In genomic region chr3:4524423-4524769, GRCh38 we compare ENCODE assay signal across 15 cellular contexts. TPM values are rescaled to one million over a fixed set of nuclear protein-coding genes. Genes with fewer than 3 reads are reported as not detected.
DNase-seq lines count a peak whose midpoint lies in the region; ATAC-seq, FAIRE-seq and TF ChIP-seq lines count a peak whose summit lies in the region.
"Had no signal": no experiment of that assay in that cellular context is flagged by ENCODE, and none has a peak within 500 bp of the region (broad histone marks: within the 10 kb centered on the region; RNA-seq: fewer than 3 reads in every experiment).

No MANE protein-coding gene starts in this region.

- H2AFZ ChIP-seq in IMR-90 (replicated peaks; ENCODE audit: low read length, poor library complexity) = no peak overlapping the region

- H4K20me1 ChIP-seq in IMR-90 (ENCODE audit: insufficient read depth, low read length) = no peaks in the 10 kb centered on the region

- no peaks in the 10 kb centered on the region for H3K9me3 ChIP-seq in IMR-90 (ENCODE audit: control insufficient read depth, insufficient read depth, low read length)

- no peak for TF ChIP-seq RAD21 in IMR-90 (IDR thresholded peaks at IDR 0.05; ENCODE audit: low read length)

- H3K9me3 Mint-ChIP-seq in activated CD8-positive, alpha-beta memory T cell treated with anti-CD3 and anti-CD28 coated beads, Interleukin-2, amount 10 ng/mL, durations not matched to agents 7 days and 5 days (ENCODE audit: low read depth) = no peaks in the 10 kb centered on the region
- H3K9me3 Mint-ChIP-seq: activated CD4-positive, alpha-beta memory T cell treated with anti-CD3 and anti-CD28 coated beads, Interleukin-2, amount 10 ng/mL, durations not matched to agents 7 days and 5 days; naive B cell had no signal

- DNase-seq in IMR-90 (peak; percentile 19), bronchial epithelial cell (ENCODE audit: low read depth) (peak; percentile 81), left ventricle myocardium superior (peak; percentile 37), RWPE1 (ENCODE audit: low spot score) (no peak), SW480 (ENCODE audit: low spot score) (no peak)
- no peak for DNase-seq in activated CD8-positive, alpha-beta memory T cell treated with anti-CD3 and anti-CD28 coated beads, Interleukin-2, amount 10 ng/mL, durations not matched to agents 7 days and 5 days
- DNase-seq: activated CD4-positive, alpha-beta memory T cell treated with anti-CD3 and anti-CD28 coated beads, Interleukin-2, amount 10 ng/mL, durations not matched to agents 7 days and 5 days; activated effector memory CD4-positive, alpha-beta T cell treated with Interleukin-2 at 50 U/mL for 16 hours; brain microvascular endothelial cell; C1 segment of cervical spinal cord; KBM-7; naive B cell; NCI-H2029 treated with DMSO at 0.1 percent for 48 hours had no signal

- no peak for TF ChIP-seq POLR2A in IMR-90 (IDR thresholded peaks at IDR 0.05; ENCODE audit: low read depth, low read length)

- no peak overlapping the region; the same call in 1 of the 2 replicates for H3K4me2 ChIP-seq in IMR-90 (ENCODE audit: low read depth, low read length)

- H3K4me3 Mint-ChIP-seq in activated CD8-positive, alpha-beta memory T cell treated with anti-CD3 and anti-CD28 coated beads, Interleukin-2, amount 10 ng/mL, durations not matched to agents 7 days and 5 days = no peak overlapping the region
- H3K4me3 Mint-ChIP-seq: activated CD4-positive, alpha-beta memory T cell treated with anti-CD3 and anti-CD28 coated beads, Interleukin-2, amount 10 ng/mL, durations not matched to agents 7 days and 5 days had no signal

- H3K56ac ChIP-seq in IMR-90 (ENCODE audit: extremely low read depth, insufficient read depth, low read length) = no peak overlapping the region

- H3K9ac ChIP-seq in IMR-90 (ENCODE audit: low read depth, low read length) = no peak overlapping the region

- no peak overlapping the region for H2BK20ac ChIP-seq in IMR-90 (ENCODE audit: low read depth, low read length)

- no peak overlapping the region for H2AK9ac ChIP-seq in IMR-90 (replicated peaks; ENCODE audit: low read depth, low read length, poor library complexity)

- H3K27me3 Mint-ChIP-seq in activated CD8-positive, alpha-beta memory T cell treated with anti-CD3 and anti-CD28 coated beads, Interleukin-2, amount 10 ng/mL, durations not matched to agents 7 days and 5 days = no peaks in the 10 kb centered on the region
- H3K27me3 Mint-ChIP-seq: activated CD4-positive, alpha-beta memory T cell treated with anti-CD3 and anti-CD28 coated beads, Interleukin-2, amount 10 ng/mL, durations not matched to agents 7 days and 5 days; naive B cell had no signal

- peaks cover 18% of the 10 kb centered on the region for H3K4me1 Mint-ChIP-seq in activated CD8-positive, alpha-beta memory T cell treated with anti-CD3 and anti-CD28 coated beads, Interleukin-2, amount 10 ng/mL, durations not matched to agents 7 days and 5 days

- no peak overlapping the region for H3K18ac ChIP-seq in IMR-90 (ENCODE audit: low read depth, low read length)

- H3K9me1 ChIP-seq in IMR-90 (ENCODE audit: insufficient read depth, low read length) = no peaks in the 10 kb centered on the region

- no peak overlapping the region for H2AK5ac ChIP-seq in IMR-90 (ENCODE audit: low read depth, low read length)

- POLR2A ChIA-PET in IMR-90 (lab: Charles Lee; ENCODE audit: unreplicated experiment) (no interaction called here), RWPE1 (lab: Yijun Ruan, JAX; ENCODE audit: low non-redundant PET) (no interaction called here)

- intact Hi-C loops in IMR-90 (cut with micrococcal nuclease) (no loop called here), left ventricle myocardium superior (cut with micrococcal nuclease) (no loop called here)

- CTCF ChIA-PET in IMR-90 (lab: Yijun Ruan, JAX) = interaction anchor here (0.6 kb wide), 1 partner anchor 23 kb away, joined by 3 read pairs; no protein-coding TSS in a partner anchor
- CTCF ChIA-PET in activated CD8-positive, alpha-beta memory T cell treated with anti-CD3 and anti-CD28 coated beads, Interleukin-2, amount 10 ng/mL, durations not matched to agents 7 days and 5 days (lab: Charles Lee) = interaction anchor here (1.1 kb wide), 1 partner anchor 9 kb away, joined by 3 read pairs; no protein-coding TSS in a partner anchor
- CTCF ChIA-PET in RWPE1 (lab: Yijun Ruan, JAX) = no interaction called here

- H3K36me3 ChIP-seq in IMR-90 (ENCODE audit: control insufficient read depth, insufficient read depth, low read length) (no peaks in the 10 kb centered on the region), bronchial epithelial cell (ENCODE audit: control insufficient read depth, insufficient read depth, low read length) (no peaks in the 10 kb centered on the region)
- H3K36me3 ChIP-seq: brain microvascular endothelial cell had no signal

- H3K27me3 ChIP-seq in IMR-90 (ENCODE audit: control insufficient read depth, insufficient read depth, low read length) = no peaks in the 10 kb centered on the region
- H3K27me3 ChIP-seq in bronchial epithelial cell (ENCODE audit: control insufficient read depth, insufficient read depth, low read length) = no peaks in the 10 kb centered on the region
- H3K27me3 ChIP-seq: brain microvascular endothelial cell had no signal

- no peak overlapping the region for H3K23ac ChIP-seq in IMR-90 (ENCODE audit: low read depth, low read length)

- no peak for FAIRE-seq in bronchial epithelial cell (lab: Jason Lieb, UNC)

- no peak overlapping the region for H4K91ac ChIP-seq in IMR-90 (ENCODE audit: insufficient read depth, low read depth, low read length)

- no peak overlapping the region for H3K14ac ChIP-seq in IMR-90 (replicated peaks; ENCODE audit: low read depth, low read length)

- WGBS in IMR-90 (ENCODE audit: extremely low coverage in 2 of 2, insufficient read length in 1 of 2), 2 experiments = no CpG with 5 or more reads among the region's 2 CpGs

- no peak overlapping the region for H3K4ac ChIP-seq in IMR-90 (ENCODE audit: low read depth, low read length)

- no peak overlapping the region for H2BK5ac ChIP-seq in IMR-90 (ENCODE audit: low read depth, low read length, poor library complexity, severe bottlenecking)

- peaks cover 38% of the 10 kb centered on the region for H3K36me3 Mint-ChIP-seq in activated CD8-positive, alpha-beta memory T cell treated with anti-CD3 and anti-CD28 coated beads, Interleukin-2, amount 10 ng/mL, durations not matched to agents 7 days and 5 days

- no peak overlapping the region for H2BK15ac ChIP-seq in IMR-90 (ENCODE audit: low read depth, low read length)

- ATAC-seq in IMR-90 (ENCODE audit: low read depth) (peak; percentile 72), left ventricle myocardium superior (peak; percentile 15), HG03039 (IDR thresholded peaks at IDR 0.05; ENCODE audit: unreplicated experiment) (no peak)
- ATAC-seq in activated CD8-positive, alpha-beta memory T cell treated with anti-CD3 and anti-CD28 coated beads, Interleukin-2, amount 10 ng/mL, durations not matched to agents 7 days and 5 days = no peak

- no peak overlapping the region for H2BK120ac ChIP-seq in IMR-90 (ENCODE audit: low read depth, low read length)

- peaks cover 3% of the 10 kb centered on the region; the same call in 1 of the 2 replicates for H3K4me1 ChIP-seq in IMR-90 (ENCODE audit: control insufficient read depth, insufficient read depth, low read length)

- dilution Hi-C loops in IMR-90 (cut with HindIII; ENCODE audit: low sequenced_read_pairs, unreplicated experiment) = no loop called here

- no peak overlapping the region for H3K4me3 ChIP-seq in IMR-90 (ENCODE audit: insufficient read depth, low read depth, low read length)
- no peak overlapping the region for H3K4me3 ChIP-seq in bronchial epithelial cell (ENCODE audit: low read depth, low read length)

- H3K27ac ChIP-seq in C4-2B (peak overlapping the region; percentile 85), IMR-90 (ENCODE audit: insufficient read depth, low read length) (no peak overlapping the region), RWPE1 (no peak overlapping the region)
- H3K27ac ChIP-seq: brain microvascular endothelial cell had no signal

- H4K5ac ChIP-seq in IMR-90 (ENCODE audit: low read depth, low read length) = no peak overlapping the region

- no TSS peak for BruUV-seq in IMR-90 (replicated peaks; lab: Mats Ljungman, UMichigan)

- in situ Hi-C loops in IMR-90 (cut with MboI; ENCODE audit: low sequenced_read_pairs) = no loop called here

- H3K79me1 ChIP-seq in IMR-90 (ENCODE audit: low read depth in 1 of 2, low read length in 2 of 2) = no peaks in the 10 kb centered on the region

- H3K27ac Mint-ChIP-seq in activated CD8-positive, alpha-beta memory T cell treated with anti-CD3 and anti-CD28 coated beads, Interleukin-2, amount 10 ng/mL, durations not matched to agents 7 days and 5 days = no peak overlapping the region
- H3K27ac Mint-ChIP-seq: activated CD4-positive, alpha-beta memory T cell treated with anti-CD3 and anti-CD28 coated beads, Interleukin-2, amount 10 ng/mL, durations not matched to agents 7 days and 5 days had no signal

- H4K8ac ChIP-seq in IMR-90 (ENCODE audit: low read depth in 2 of 2, low read length in 2 of 2) = no peak overlapping the region

- TF ChIP-seq CTCF in C4-2B (conservative IDR thresholded peaks at IDR 0.05) (no peak), IMR-90 (conservative IDR thresholded peaks at IDR 0.05; ENCODE audit: low read depth, low read length) (no peak), bronchial epithelial cell (IDR thresholded peaks at IDR 0.05; ENCODE audit: insufficient read depth, low read length, severe bottlenecking) (no peak), RWPE1 (conservative IDR thresholded peaks at IDR 0.05; ENCODE audit: low read depth) (no peak)

TF ChIP-seq in IMR-90, 13 proteins besides CTCF, POLR2A, EP300 and RAD21 (continues in another document):
- TF ChIP-seq CEBPB (IDR thresholded peaks at IDR 0.05; ENCODE audit: low read depth, low read length) (no peak), MAFK (IDR thresholded peaks at IDR 0.05; ENCODE audit: low read depth, low read length) (no peak), MXI1 (IDR thresholded peaks at IDR 0.05; ENCODE audit: borderline replicate concordance, low read depth, low read length) (no peak)

RNA-seq across cellular contexts. Expression of gene ITPR1, which starts 31.2 kb away (rescaled TPM):
- total RNA-seq in IMR-90 (2012; rRNA removed) = 5.7 and 5.8 TPM in 2 replicates
- 1.4 and 1.8 TPM in 2 replicates for polyA plus RNA-seq in IMR-90 (2012; rRNA removed)
- 0.41 and 0.57 TPM in 2 replicates for polyA plus RNA-seq in IMR-90 (2012; cell fraction: cytosol; rRNA removed)
- polyA plus RNA-seq in IMR-90 (2012; cell fraction: nucleus; rRNA removed; ENCODE audit: low replicate concordance) = 0.65 and 2.1 TPM in 2 replicates
- 16.3 and 18.1 TPM in 2 replicates for total RNA-seq in bronchial epithelial cell
- total RNA-seq in left ventricle myocardium superior = 16.6 TPM
- 100 to 1,000 TPM; 109 to 116 TPM for total RNA-seq in activated CD8-positive, alpha-beta memory T cell treated with anti-CD3 and anti-CD28 coated beads, Interleukin-2, amount 10 ng/mL, durations not matched to agents 7 days and 5 days

RNA-seq across cellular contexts. Expression of gene SUMF1, which starts 57.3 kb away (rescaled TPM):
- total RNA-seq in IMR-90 (2012; rRNA removed) (25.0 and 26.3 TPM in 2 replicates), bronchial epithelial cell (44.5 and 81.7 TPM in 2 replicates), left ventricle myocardium superior (6.8 TPM)
- 30.0 and 38.4 TPM in 2 replicates for polyA plus RNA-seq in IMR-90 (2012; rRNA removed)
- 23.3 and 33.8 TPM in 2 replicates for polyA plus RNA-seq in IMR-90 (2012; cell fraction: cytosol; rRNA removed)
- polyA plus RNA-seq in IMR-90 (2012; cell fraction: nucleus; rRNA removed; ENCODE audit: low replicate concordance) = 11.4 and 14.4 TPM in 2 replicates
- total RNA-seq in activated CD8-positive, alpha-beta memory T cell treated with anti-CD3 and anti-CD28 coated beads, Interleukin-2, amount 10 ng/mL, durations not matched to agents 7 days and 5 days = 10 to 100 TPM in 1 of 2 experiments, 1 to 10 TPM in 1; 9.1 to 12.7 TPM

Comparison
In these comparisons a context has a peak if more than half of its experiments do, and no peak if none do; other contexts are left out.
1. ATAC-seq: peak in IMR-90 (single experiment) and left ventricle myocardium superior (single experiment); none in HG03039 (single experiment) and activated CD8-positive, alpha-beta memory T cell treated with anti-CD3 and anti-CD28 coated beads, Interleukin-2, amount 10 ng/mL, durations not matched to agents 7 days and 5 days (single experiment).
2. DNase-seq: peak in IMR-90 (single experiment), bronchial epithelial cell (single experiment) and left ventricle myocardium superior (single experiment); none in activated CD8-positive, alpha-beta memory T cell treated with anti-CD3 and anti-CD28 coated beads, Interleukin-2, amount 10 ng/mL, durations not matched to agents 7 days and 5 days (single experiment), RWPE1 (single experiment) and SW480 (single experiment).